ENCODE assay signal across 8 cellular contexts in the genomic region with DNA sequence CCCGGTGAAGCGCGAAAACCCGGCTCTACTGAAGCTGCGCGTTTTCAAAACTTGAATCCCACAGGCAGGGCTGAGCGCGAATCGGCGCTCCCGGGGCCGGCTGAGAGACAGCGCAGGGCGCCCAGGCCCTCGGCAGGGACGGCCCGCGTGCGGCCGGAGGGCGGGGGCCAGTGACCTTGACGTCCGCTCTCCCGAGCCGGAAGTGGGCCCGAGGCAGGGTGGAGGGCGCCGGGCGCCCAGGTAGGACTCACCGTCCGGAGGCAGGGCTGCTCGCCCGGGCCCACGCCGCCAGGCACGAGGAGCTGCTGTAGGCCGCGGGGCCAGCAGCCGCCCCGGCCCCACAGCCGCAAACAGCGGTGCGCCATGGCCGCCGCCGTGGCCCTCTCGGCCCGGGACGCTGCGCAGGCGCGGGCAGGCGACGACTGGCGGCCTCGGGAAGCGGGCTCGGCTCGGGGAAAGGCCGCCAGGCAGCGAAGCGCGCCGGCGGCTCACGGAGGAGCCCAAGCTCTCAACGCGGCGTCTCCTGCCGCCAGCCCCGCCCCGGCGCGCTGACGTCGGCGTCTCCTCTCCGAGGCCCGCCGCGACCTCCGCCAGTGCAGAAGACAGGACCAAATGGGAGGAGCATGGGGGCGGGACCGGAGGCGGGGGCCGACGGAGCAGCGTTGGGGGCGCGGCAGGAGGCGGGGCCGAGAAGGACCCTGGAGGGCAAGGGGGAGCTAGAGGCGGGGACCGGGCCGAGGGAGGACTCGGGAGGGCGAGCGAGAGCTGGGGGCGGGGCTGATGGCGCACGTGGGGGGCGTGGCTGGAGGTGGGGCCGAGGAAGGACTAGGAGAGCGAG. TPM values are rescaled to one million over a fixed set of nuclear protein-coding genes. Genes with fewer than 3 reads are reported as not detected.
DNase-seq lines count a peak whose midpoint lies in the region; ATAC-seq and TF ChIP-seq lines count a peak whose summit lies in the region.

A gene (minus strand): TSS at position 510 of the 838 bp plus-strand sequence. CDS start 145 bp downstream, at position 365.

- DNase-seq in Caco-2, result peak; percentile 100
- peak; percentile 47 to 100 (median 96) for DNase-seq in HUDEP-2 (lab: John Stamatoyannopoulos, UW; ENCODE audit: unreplicated experiment in 76 of 76)
- DNase-seq in NOMO-1 treated with dmso at 0.1 percent for 144 hours (lab: John Stamatoyannopoulos, UW; ENCODE audit: unreplicated experiment), result peak; percentile 100
- DNase-seq in activated CD8-positive, alpha-beta memory T cell treated with anti-CD3 and anti-CD28 coated beads for 48 hours (ENCODE audit: low read depth in 2 of 3, low spot score in 2 of 3), result peak; percentile 100
- peak; percentile 100 for DNase-seq in effector memory CD8-positive, alpha-beta T cell
- peak; percentile 99 for DNase-seq in mesenchymal stem cell
- DNase-seq in stimulated activated CD8-positive, alpha-beta memory T cell treated with anti-CD3 and anti-CD28 coated beads, Interleukin-12 subunit alpha, Interleukin-12 subunit beta, amount 100 ng/mL, for 24 hours (ENCODE audit: extremely low read depth), result peak; percentile 100

- H3K9me3 Mint-ChIP-seq in Caco-2 (ENCODE audit: unreplicated experiment), result no peaks in the 10 kb centered on the region
- H3K9me3 Mint-ChIP-seq in effector memory CD8-positive, alpha-beta T cell, result no peaks in the 10 kb centered on the region

- H3K36me3 ChIP-seq in Caco-2 (ENCODE audit: control insufficient read depth, insufficient read depth, low read length), result no peaks in the 10 kb centered on the region
- H3K36me3 ChIP-seq in mesenchymal stem cell (ENCODE audit: control insufficient read depth in 1 of 2, insufficient read depth in 2 of 2, low read depth in 1 of 2, low read length in 2 of 2), result peaks cover 2 to 9% of the 10 kb centered on the region in 2 experiments

- ATAC-seq in GM21390 (IDR thresholded peaks at IDR 0.05; ENCODE audit: unreplicated experiment), result peak; percentile 88
- ATAC-seq in effector memory CD8-positive, alpha-beta T cell (replicated peaks), result peak; percentile 82

- CTCF ChIA-PET in Caco-2 (lab: Charles Lee), result interaction anchor here (0.6 to 2.6 kb wide), 12 partner anchors 15 to 507 kb away, joined by 3 to 13 read pairs (median 3); a partner anchor contains a TSS

- H2AFZ ChIP-seq in mesenchymal stem cell (ENCODE audit: low read depth, low read length), result peak within 1 kb of the TSS; percentile 37

- H3K4me2 ChIP-seq in mesenchymal stem cell (ENCODE audit: low read length, poor library complexity, severe bottlenecking), result peak within 1 kb of the TSS; percentile 84

- H2AK5ac ChIP-seq in mesenchymal stem cell (ENCODE audit: low read length, severe bottlenecking), result no peak within 1 kb of the TSS

- no peaks in the 10 kb centered on the region for H3K4me1 Mint-ChIP-seq in Caco-2 (ENCODE audit: low read depth, unreplicated experiment)
- H3K4me1 Mint-ChIP-seq in effector memory CD8-positive, alpha-beta T cell (ENCODE audit: low read depth in 2 of 2), result peaks cover 37 to 42% of the 10 kb centered on the region in 2 donors

- H3K27me3 ChIP-seq in Caco-2 (replicated peaks; ENCODE audit: control insufficient read depth, insufficient read depth, low read length) (no peaks in the 10 kb centered on the region), mesenchymal stem cell (ENCODE audit: control insufficient read depth in 1 of 2, insufficient read depth in 1 of 2, low read length in 2 of 2) (no peaks in the 10 kb centered on the region)

- H3K4me3 Mint-ChIP-seq in Caco-2 (ENCODE audit: unreplicated experiment), result peak within 1 kb of the TSS; percentile 80
- H3K4me3 Mint-ChIP-seq in effector memory CD8-positive, alpha-beta T cell, result peak within 1 kb of the TSS; percentile 88

- H2BK12ac ChIP-seq in mesenchymal stem cell (ENCODE audit: low read length in 2 of 2), result peak within 1 kb of the TSS; percentile 46 to 80

- H3K27me3 Mint-ChIP-seq in Caco-2 (ENCODE audit: insufficient read depth, unreplicated experiment), result no peaks in the 10 kb centered on the region
- no peaks in the 10 kb centered on the region for H3K27me3 Mint-ChIP-seq in effector memory CD8-positive, alpha-beta T cell

- POLR2A ChIA-PET in Caco-2 (lab: Charles Lee), result interaction anchor here (0.5 to 1.7 kb wide), 25 partner anchors 13 to 614 kb away, joined by 3 to 27 read pairs (median 5); a partner anchor contains a TSS

- peak within 1 kb of the TSS; percentile 97 for H3K27ac ChIP-seq in mesenchymal stem cell (ENCODE audit: low read length, poor library complexity, severe bottlenecking)

- peaks cover 16% of the 10 kb centered on the region for H3K36me3 Mint-ChIP-seq in Caco-2 (ENCODE audit: insufficient read depth, unreplicated experiment)
- H3K36me3 Mint-ChIP-seq in effector memory CD8-positive, alpha-beta T cell (ENCODE audit: insufficient read depth), result peaks cover 18% of the 10 kb centered on the region

- H2BK5ac ChIP-seq in mesenchymal stem cell (ENCODE audit: low read depth, low read length, poor library complexity, severe bottlenecking), result peak within 1 kb of the TSS; percentile 93

- H3K4me1 ChIP-seq in Caco-2, result peaks cover 8% of the 10 kb centered on the region; the same call in 1 of the 2 replicates
- peaks cover 15% of the 10 kb centered on the region for H3K4me1 ChIP-seq in mesenchymal stem cell (ENCODE audit: control insufficient read depth, insufficient read depth, low read depth, low read length)

- peak within 1 kb of the TSS; percentile 73 for H2BK15ac ChIP-seq in mesenchymal stem cell (ENCODE audit: low read depth, poor library complexity, severe bottlenecking)

- peak within 1 kb of the TSS; percentile 94 to 98 for H3K18ac ChIP-seq in mesenchymal stem cell (ENCODE audit: low read depth in 1 of 2, low read length in 2 of 2)

- H4K8ac ChIP-seq in mesenchymal stem cell (ENCODE audit: low read length), result peak within 1 kb of the TSS; percentile 90

- intact Hi-C loops in Caco-2 (cut with micrococcal nuclease; ENCODE audit: unreplicated experiment), result loop anchor here (1.0 to 2.0 kb wide), 3 partner anchors 40 to 570 kb away; no protein-coding TSS in a partner anchor

- peak within 1 kb of the TSS; percentile 15 to 78 for H3K4ac ChIP-seq in mesenchymal stem cell (ENCODE audit: low read depth in 1 of 2, low read length in 2 of 2)

- TF ChIP-seq CTCF in Caco-2 (IDR thresholded peaks at IDR 0.05; ENCODE audit: insufficient read depth in 1 of 2, low read depth in 1 of 2, low read length in 1 of 2, severe bottlenecking in 1 of 2, unreplicated experiment in 1 of 2), result no peak

- WGBS in mesenchymal stem cell, result under 1% methylated on average over 87 of the region's 104 CpGs

- H2BK120ac ChIP-seq in mesenchymal stem cell (ENCODE audit: low read depth, low read length), result peak within 1 kb of the TSS; percentile 71

- H3K9me3 ChIP-seq in Caco-2 (no peaks in the 10 kb centered on the region), mesenchymal stem cell (ENCODE audit: control insufficient read depth, low read length) (peaks cover under 1% of the 10 kb centered on the region)

- H4K91ac ChIP-seq in mesenchymal stem cell (ENCODE audit: low read length), result peak within 1 kb of the TSS; percentile 90

- peaks cover 2% of the 10 kb centered on the region for H3K79me1 ChIP-seq in mesenchymal stem cell (replicated peaks; ENCODE audit: low read length, poor library complexity, severe bottlenecking)

- H3K23ac ChIP-seq in mesenchymal stem cell (ENCODE audit: low read length in 2 of 2), result peak within 1 kb of the TSS; percentile 90 to 91

- peak within 1 kb of the TSS; percentile 92 for H3K4me3 ChIP-seq in Caco-2 (ENCODE audit: low read depth, low read length)
- peak within 1 kb of the TSS; percentile 84 to 99 for H3K4me3 ChIP-seq in mesenchymal stem cell (ENCODE audit: insufficient read depth in 1 of 2, low read depth in 1 of 2, low read length in 2 of 2)

- no TSS peak for BruUV-seq in Caco-2 (replicated peaks; lab: Mats Ljungman, UMichigan)

- H3K9ac ChIP-seq in mesenchymal stem cell (ENCODE audit: low read length), result peak within 1 kb of the TSS; percentile 94

- peak within 1 kb of the TSS in 1 of 2 experiments; percentile 98 for H3K14ac ChIP-seq in mesenchymal stem cell (ENCODE audit: low read length in 2 of 2)

- peak within 1 kb of the TSS; percentile 92 for H3K27ac Mint-ChIP-seq in Caco-2 (ENCODE audit: unreplicated experiment)
- peak within 1 kb of the TSS; percentile 88 for H3K27ac Mint-ChIP-seq in effector memory CD8-positive, alpha-beta T cell

RNA-seq across cellular contexts. Expression of the gene that starts here (rescaled TPM):
- total RNA-seq in Caco-2 (2022), result 69.8 and 72.0 TPM in 2 replicates
- 22.8 TPM for polyA plus RNA-seq in mesenchymal stem cell (2013, experiment 1 of 2)
- 23.4 TPM for polyA plus RNA-seq in mesenchymal stem cell (2013, experiment 2 of 2)

Comparison
In these comparisons a context has a peak if more than half of its experiments do, and no peak if none do; other contexts are left out.
1. Peak in every context shown above with its lines: DNase-seq, ATAC-seq, H3K4me3 ChIP-seq and H3K27ac ChIP-seq.